Comparison of ENCODE assay signal across 1 cellular context in the genomic region with DNA sequence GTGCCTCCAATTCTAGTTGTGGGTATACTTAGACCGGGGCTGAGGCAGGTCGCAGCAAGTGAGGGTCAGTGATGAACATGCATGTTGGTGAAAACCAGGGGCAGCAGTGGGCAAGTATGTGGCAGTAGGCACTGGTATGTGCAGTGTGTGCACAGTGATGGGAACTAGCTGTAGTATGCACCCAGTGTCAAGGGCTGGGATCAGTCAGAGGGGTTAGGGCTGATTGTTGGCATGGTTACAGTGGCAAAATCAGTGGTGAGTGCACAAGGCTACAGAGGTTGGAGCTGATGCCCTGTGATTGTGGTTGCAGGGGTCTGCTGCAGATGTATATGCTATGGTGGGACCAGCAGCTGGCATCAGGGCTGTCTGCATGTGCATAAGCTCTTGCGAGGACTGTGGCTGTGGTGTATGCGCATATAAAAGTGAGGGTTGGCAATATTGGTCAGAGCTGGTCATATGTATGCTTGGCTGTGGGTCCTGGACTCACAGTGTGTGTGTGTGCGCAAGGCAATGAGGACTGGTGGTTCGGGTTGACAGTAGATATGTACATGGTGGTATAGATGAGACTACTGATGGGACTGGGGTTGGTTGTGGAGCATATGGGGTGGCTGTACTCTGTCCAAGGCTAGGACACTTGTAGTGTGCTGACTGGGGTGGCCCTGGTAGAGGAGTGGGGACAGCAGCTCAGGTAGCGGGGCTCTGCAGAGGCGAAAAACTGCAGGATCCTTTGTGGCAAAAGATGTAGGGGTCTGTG.
TF ChIP-seq lines count a peak whose summit lies in the region.

No MANE protein-coding gene starts in this region.

TF ChIP-seq in HepG2, 621 proteins besides CTCF, POLR2A, EP300 and RAD21:
- TF ChIP-seq, protein P1, sequence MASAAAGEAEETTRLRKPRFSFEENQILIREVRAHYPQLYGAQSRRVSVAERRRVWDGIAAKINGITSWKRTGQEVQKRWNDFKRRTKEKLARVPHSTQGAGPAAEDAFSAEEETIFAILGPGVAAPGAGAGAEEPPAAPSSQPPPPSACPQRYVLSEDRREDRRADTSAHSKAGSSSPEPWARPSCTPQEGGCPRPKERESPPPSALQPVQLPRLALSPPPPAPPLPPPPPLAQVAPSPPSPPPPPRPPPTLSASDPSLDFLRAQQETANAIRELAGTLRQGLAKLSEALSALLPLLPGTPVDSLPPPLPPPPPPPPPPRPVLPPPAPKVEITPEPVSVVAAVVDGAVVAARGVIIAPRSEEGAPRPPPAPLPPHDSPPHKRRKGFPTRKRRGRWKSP (CRISPR knock-in tag; IDR thresholded peaks at IDR 0.05): no peak
- no peak for TF ChIP-seq PBX3 (CRISPR knock-in tag; IDR thresholded peaks at IDR 0.05; ENCODE audit: borderline replicate concordance)
- no peak for TF ChIP-seq ELF4 (CRISPR knock-in tag; IDR thresholded peaks at IDR 0.05; ENCODE audit: borderline replicate concordance)
- TF ChIP-seq, protein P2, sequence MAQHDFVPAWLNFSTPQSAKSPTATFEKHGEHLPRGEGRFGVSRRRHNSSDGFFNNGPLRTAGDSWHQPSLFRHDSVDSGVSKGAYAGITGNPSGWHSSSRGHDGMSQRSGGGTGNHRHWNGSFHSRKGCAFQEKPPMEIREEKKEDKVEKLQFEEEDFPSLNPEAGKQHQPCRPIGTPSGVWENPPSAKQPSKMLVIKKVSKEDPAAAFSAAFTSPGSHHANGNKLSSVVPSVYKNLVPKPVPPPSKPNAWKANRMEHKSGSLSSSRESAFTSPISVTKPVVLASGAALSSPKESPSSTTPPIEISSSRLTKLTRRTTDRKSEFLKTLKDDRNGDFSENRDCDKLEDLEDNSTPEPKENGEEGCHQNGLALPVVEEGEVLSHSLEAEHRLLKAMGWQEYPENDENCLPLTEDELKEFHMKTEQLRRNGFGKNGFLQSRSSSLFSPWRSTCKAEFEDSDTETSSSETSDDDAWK (CRISPR knock-in tag; IDR thresholded peaks at IDR 0.05): no peak
- TF ChIP-seq MEF2D (CRISPR knock-in tag; IDR thresholded peaks at IDR 0.05): no peak
- no peak for TF ChIP-seq ZNF792 (CRISPR knock-in tag; IDR thresholded peaks at IDR 0.05)
- no peak for TF ChIP-seq NFYC (CRISPR knock-in tag; IDR thresholded peaks at IDR 0.05)
- TF ChIP-seq CBX2 (IDR thresholded peaks at IDR 0.05; ENCODE audit: low read depth, low read length): no peak
- TF ChIP-seq CBX2 (CRISPR knock-in tag; IDR thresholded peaks at IDR 0.05; ENCODE audit: low read depth): no peak
- TF ChIP-seq, protein P3, sequence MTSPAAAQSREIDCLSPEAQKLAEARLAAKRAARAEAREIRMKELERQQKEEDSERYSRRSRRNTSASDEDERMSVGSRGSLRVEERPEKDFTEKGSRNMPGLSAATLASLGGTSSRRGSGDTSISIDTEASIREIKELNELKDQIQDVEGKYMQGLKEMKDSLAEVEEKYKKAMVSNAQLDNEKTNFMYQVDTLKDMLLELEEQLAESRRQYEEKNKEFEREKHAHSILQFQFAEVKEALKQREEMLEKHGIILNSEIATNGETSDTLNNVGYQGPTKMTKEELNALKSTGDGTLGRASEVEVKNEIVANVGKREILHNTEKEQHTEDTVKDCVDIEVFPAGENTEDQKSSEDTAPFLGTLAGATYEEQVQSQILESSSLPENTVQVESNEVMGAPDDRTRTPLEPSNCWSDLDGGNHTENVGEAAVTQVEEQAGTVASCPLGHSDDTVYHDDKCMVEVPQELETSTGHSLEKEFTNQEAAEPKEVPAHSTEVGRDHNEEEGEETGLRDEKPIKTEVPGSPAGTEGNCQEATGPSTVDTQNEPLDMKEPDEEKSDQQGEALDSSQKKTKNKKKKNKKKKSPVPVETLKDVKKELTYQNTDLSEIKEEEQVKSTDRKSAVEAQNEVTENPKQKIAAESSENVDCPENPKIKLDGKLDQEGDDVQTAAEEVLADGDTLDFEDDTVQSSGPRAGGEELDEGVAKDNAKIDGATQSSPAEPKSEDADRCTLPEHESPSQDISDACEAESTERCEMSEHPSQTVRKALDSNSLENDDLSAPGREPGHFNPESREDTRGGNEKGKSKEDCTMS (CRISPR knock-in tag; conservative IDR thresholded peaks at IDR 0.05): no peak
- TF ChIP-seq THYN1 (CRISPR knock-in tag; IDR thresholded peaks at IDR 0.05; ENCODE audit: borderline replicate concordance, low read depth): no peak
- no peak for TF ChIP-seq PAWR (CRISPR knock-in tag; IDR thresholded peaks at IDR 0.05; ENCODE audit: borderline replicate concordance)
- TF ChIP-seq, protein P4, sequence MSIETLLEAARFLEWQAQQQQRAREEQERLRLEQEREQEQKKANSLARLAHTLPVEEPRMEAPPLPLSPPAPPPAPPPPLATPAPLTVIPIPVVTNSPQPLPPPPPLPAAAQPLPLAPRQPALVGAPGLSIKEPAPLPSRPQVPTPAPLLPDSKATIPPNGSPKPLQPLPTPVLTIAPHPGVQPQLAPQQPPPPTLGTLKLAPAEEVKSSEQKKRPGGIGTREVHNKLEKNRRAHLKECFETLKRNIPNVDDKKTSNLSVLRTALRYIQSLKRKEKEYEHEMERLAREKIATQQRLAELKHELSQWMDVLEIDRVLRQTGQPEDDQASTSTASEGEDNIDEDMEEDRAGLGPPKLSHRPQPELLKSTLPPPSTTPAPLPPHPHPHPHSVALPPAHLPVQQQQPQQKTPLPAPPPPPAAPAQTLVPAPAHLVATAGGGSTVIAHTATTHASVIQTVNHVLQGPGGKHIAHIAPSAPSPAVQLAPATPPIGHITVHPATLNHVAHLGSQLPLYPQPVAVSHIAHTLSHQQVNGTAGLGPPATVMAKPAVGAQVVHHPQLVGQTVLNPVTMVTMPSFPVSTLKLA (IDR thresholded peaks at IDR 0.05): no peak
- no peak for TF ChIP-seq SIN3A (IDR thresholded peaks at IDR 0.05; ENCODE audit: borderline replicate concordance, low read depth, low read length)
- TF ChIP-seq RXRB (CRISPR knock-in tag; IDR thresholded peaks at IDR 0.05; ENCODE audit: borderline replicate concordance): no peak
- TF ChIP-seq TBL1XR1 (IDR thresholded peaks at IDR 0.05; ENCODE audit: borderline replicate concordance, low read length, partially characterized antibody): no peak
- TF ChIP-seq RBFOX2 (IDR thresholded peaks at IDR 0.05; ENCODE audit: low read depth, low read length): no peak
- TF ChIP-seq TMF1 (CRISPR knock-in tag; IDR thresholded peaks at IDR 0.05; ENCODE audit: low read depth): no peak
- no peak for TF ChIP-seq EZH2 (conservative IDR thresholded peaks at IDR 0.05; ENCODE audit: low read depth, low read length)
- no peak for TF ChIP-seq MEIS1 (CRISPR knock-in tag; IDR thresholded peaks at IDR 0.05; ENCODE audit: borderline replicate concordance)
